Comparison of ENCODE assay signal across 8 cellular contexts in genomic region chr21:45098867-45099266, GRCh38. TPM values are rescaled to one million over a fixed set of nuclear protein-coding genes. Genes with fewer than 3 reads are reported as not detected.
A peak's percentile ranks its signal among the peaks of the same experiment; 100 is the strongest.
DNase-seq lines count a peak whose midpoint lies in the region; ATAC-seq and TF ChIP-seq lines count a peak whose summit lies in the region.

No MANE protein-coding gene starts in this region.

- H3K27me3 ChIP-seq in PC-3 (ENCODE audit: low read length) = no peaks in the 10 kb centered on the region

- H3K4me3 ChIP-seq in GM12875 (ENCODE audit: low read depth, low read length) = no peak overlapping the region
- no peak overlapping the region for H3K4me3 ChIP-seq in PC-3 (ENCODE audit: low read length)
- no peak overlapping the region for H3K4me3 ChIP-seq in fibroblast of pulmonary artery (replicated peaks; ENCODE audit: low read depth, low read length)

- H4K20me1 ChIP-seq in PC-3 (ENCODE audit: low read length) = no peaks in the 10 kb centered on the region

- H2AFZ ChIP-seq in PC-3 (ENCODE audit: low read length) = no peak overlapping the region

- H3K4me2 ChIP-seq in PC-3 (ENCODE audit: low read length) = no peak overlapping the region

- H3K27ac ChIP-seq in PC-3 (ENCODE audit: low read length) = no peak overlapping the region

- H3K79me2 ChIP-seq in PC-3 (ENCODE audit: low read length) = peaks cover 23% of the 10 kb centered on the region

- no peaks in the 10 kb centered on the region for H3F3A ChIP-seq in PC-3 (ENCODE audit: low read length, unreplicated experiment)

- intact Hi-C loops in PC-3 (cut with micrococcal nuclease) = loop anchor here (1.0 kb wide), 1 partner anchor 29 kb away; no protein-coding TSS in a partner anchor

- H3K9ac ChIP-seq in PC-3 (ENCODE audit: low read length) = no peak overlapping the region

- no peaks in the 10 kb centered on the region for H3K9me2 ChIP-seq in PC-3 (replicated peaks; ENCODE audit: low read length)

- ATAC-seq in PC-3 = peak; percentile 48
- ATAC-seq in GM18505 (IDR thresholded peaks at IDR 0.05; ENCODE audit: unreplicated experiment) = no peak
- no peak for ATAC-seq in GM19395 (IDR thresholded peaks at IDR 0.05; ENCODE audit: unreplicated experiment)

- no peak for TF ChIP-seq POLR2A in GM18505 (IDR thresholded peaks at IDR 0.05; ENCODE audit: borderline replicate concordance, extremely low read depth, insufficient read depth, insufficient read length)

- H3K9me3 ChIP-seq in PC-3 (ENCODE audit: low read length) = no peaks in the 10 kb centered on the region

- CTCF ChIA-PET in PC-3 (lab: Charles Lee) = interaction anchor here (0.5 kb wide), 1 partner anchor 149 kb away, joined by 4 read pairs; no protein-coding TSS in a partner anchor

- H3K4me1 ChIP-seq in PC-3 (ENCODE audit: insufficient read depth, low read length) = peaks cover 16% of the 10 kb centered on the region

- H3K36me3 ChIP-seq in PC-3 (ENCODE audit: low read depth, low read length) = no peaks in the 10 kb centered on the region

- POLR2A ChIA-PET in PC-3 (lab: Charles Lee; ENCODE audit: unreplicated experiment) = no interaction called here

- DNase-seq in ACHN (peak; percentile 30), PC-3 (peak; percentile 52), fibroblast of pulmonary artery (ENCODE audit: low read depth) (peak; percentile 36), occipital lobe (lab: John Stamatoyannopoulos, UW) (no peak), mesenteric fat pad (ENCODE audit: low spot score) (no peak)

- peak; percentile 66; the same call in 1 of the 2 replicates for TF ChIP-seq CTCF in GM12875 (IDR thresholded peaks at IDR 0.05; ENCODE audit: borderline replicate concordance, insufficient read depth, low read depth, low read length)
- TF ChIP-seq CTCF in PC-3 (conservative IDR thresholded peaks at IDR 0.05; ENCODE audit: low read depth, low read length) = peak; percentile 80
- peak; percentile 53 for TF ChIP-seq CTCF in fibroblast of pulmonary artery (IDR thresholded peaks at IDR 0.05; ENCODE audit: low read length, missing control alignments)

- in situ Hi-C loops in ACHN (cut with HindIII; ENCODE audit: low pct_ligation_motif_present, low pct_unique_long_range_greater_than_20kb, low sequenced_read_pairs) = no loop called here

- BruUV-seq in PC-3 (replicated peaks; lab: Mats Ljungman, UMichigan) = no TSS peak

RNA-seq across cellular contexts. Expression of gene ADARB1, which starts 24.5 kb away (rescaled TPM):
- 14.1 and 21.0 TPM in 2 replicates for total RNA-seq in PC-3 (2014; rRNA removed)
- 17.0 TPM for total RNA-seq in occipital lobe
- 39.6 TPM for total RNA-seq in mesenteric fat pad

Comparison
In these comparisons a context has a peak if more than half of its experiments do, and no peak if none do; other contexts are left out.
1. DNase-seq: peak in ACHN (single experiment), PC-3 (single experiment) and fibroblast of pulmonary artery (single experiment); none in occipital lobe (single experiment) and mesenteric fat pad (single experiment).
2. Peak in every context shown above with its lines, with median percentiles within 50 percentile points of each other: CTCF ChIP-seq.